Comparison of ENCODE assay signal across 8 cellular contexts in genomic region chr2:113889471-113890252, GRCh38. TPM values are rescaled to one million over a fixed set of nuclear protein-coding genes. Genes with fewer than 3 reads are reported as not detected.
A peak's percentile ranks its signal among the peaks of the same experiment; 100 is the strongest.
DNase-seq lines count a peak whose midpoint lies in the region; ATAC-seq and TF ChIP-seq lines count a peak whose summit lies in the region.

Gene ACTR3 (plus strand): TSS chr2:113890089. CDS start chr2:113890280, 191 bp downstream.

- peaks cover 75% of the 10 kb centered on the region for H3K4me1 Mint-ChIP-seq in activated naive CD8-positive, alpha-beta T cell treated with anti-CD3 and anti-CD28 coated beads, Interleukin-2, amount 50 U/mL, for 24 hours

- H3K9me3 Mint-ChIP-seq in activated naive CD8-positive, alpha-beta T cell treated with anti-CD3 and anti-CD28 coated beads, Interleukin-2, amount 50 U/mL, for 24 hours = no peaks in the 10 kb centered on the region

- H3K4me3 ChIP-seq in ovary (peak within 1 kb of the TSS; percentile 76), thyroid gland (replicated peaks in 1 of 3) (peak within 1 kb of the TSS; percentile 67 to 96 (median 72))

- DNase-seq in NCI-H1417 treated with DMSO at 0.1 percent for 48 hours (lab: John Stamatoyannopoulos, UW) = peak; percentile 87
- peak; percentile 97 for DNase-seq in SW480 (ENCODE audit: low spot score)
- DNase-seq in activated naive CD8-positive, alpha-beta T cell treated with anti-CD3 and anti-CD28 coated beads, Interleukin-2, amount 50 U/mL, for 24 hours = peak; percentile 99
- DNase-seq in Right ventricle myocardium inferior (ENCODE audit: missing footprints) = peak; percentile 98
- DNase-seq in ovary = peak; percentile 98 to 99 (median 98)
- DNase-seq in thyroid gland = peak; percentile 97 to 98

- TF ChIP-seq CTCF in GM12872 (IDR thresholded peaks at IDR 0.05; ENCODE audit: insufficient read depth, low read depth, low read length) (0 out of 3 replicates have a peak, but pooled peaks have one; percentile 1), ovary (IDR thresholded peaks at IDR 0.05) (no peak), thyroid gland (IDR thresholded peaks at IDR 0.05) (peak in 1 of 6 experiments; percentile 5)

- TF ChIP-seq POLR2A in ovary (IDR thresholded peaks at IDR 0.05) (peak; percentile 61), thyroid gland (IDR thresholded peaks at IDR 0.05) (peak; percentile 18 to 88)

- H3K36me3 Mint-ChIP-seq in activated naive CD8-positive, alpha-beta T cell treated with anti-CD3 and anti-CD28 coated beads, Interleukin-2, amount 50 U/mL, for 24 hours (ENCODE audit: low read depth) = peaks cover 50% of the 10 kb centered on the region

- H3K9me3 ChIP-seq in ovary = no peaks in the 10 kb centered on the region
- H3K9me3 ChIP-seq in thyroid gland = no peaks in the 10 kb centered on the region

- TF ChIP-seq EP300 in ovary (IDR thresholded peaks at IDR 0.05) = no peak

- H3K27ac ChIP-seq in ovary (peak within 1 kb of the TSS; percentile 85 to 87), thyroid gland (peak within 1 kb of the TSS; percentile 95 to 100 (median 98))

- peak within 1 kb of the TSS; percentile 99 for H3K27ac Mint-ChIP-seq in activated naive CD8-positive, alpha-beta T cell treated with anti-CD3 and anti-CD28 coated beads, Interleukin-2, amount 50 U/mL, for 24 hours

- intact Hi-C loops in Right ventricle myocardium inferior (cut with DNase I) (loop anchor here (1.0 kb wide), 1 partner anchor 133 kb away; the partner anchor contains the start of gene SLC35F5), ovary (cut with DNase I) (loop anchor here in 2 of 4 donors (2.0 kb wide), 1 partner anchor 133 kb away; the partner anchor contains the start of gene SLC35F5 (in 2 of the 2)), thyroid gland (cut with DNase I) (loop anchor here (10.0 kb wide), 2 partner anchors 65 to 125 kb away; no protein-coding TSS in a partner anchor)

- H3K4me3 Mint-ChIP-seq in activated naive CD8-positive, alpha-beta T cell treated with anti-CD3 and anti-CD28 coated beads, Interleukin-2, amount 50 U/mL, for 24 hours = peak within 1 kb of the TSS; percentile 90

- ATAC-seq in HG02763 (IDR thresholded peaks at IDR 0.05; ENCODE audit: unreplicated experiment) (peak; percentile 55), Right ventricle myocardium inferior (peak; percentile 99)
- ATAC-seq in activated naive CD8-positive, alpha-beta T cell treated with anti-CD3 and anti-CD28 coated beads, Interleukin-2, amount 50 U/mL, for 24 hours = peak; percentile 82

- H3K27me3 ChIP-seq in ovary = no peaks in the 10 kb centered on the region
- no peaks in the 10 kb centered on the region for H3K27me3 ChIP-seq in thyroid gland

- H3K4me1 ChIP-seq in ovary (ENCODE audit: insufficient read depth) (peaks cover 2% of the 10 kb centered on the region), thyroid gland (peaks cover 13 to 39% of the 10 kb centered on the region in 2 donors)

- no peaks in the 10 kb centered on the region for H3K36me3 ChIP-seq in ovary
- no peaks in the 10 kb centered on the region for H3K36me3 ChIP-seq in thyroid gland

- WGBS in ovary, 3 donors = 0 to 2% (median 1%) methylated on average over 41 to 51 of the region's 51 CpGs
- 0 to 2% methylated on average over 42 to 43 of the region's 51 CpGs for WGBS in thyroid gland, 2 donors

- no peaks in the 10 kb centered on the region for H3K27me3 Mint-ChIP-seq in activated naive CD8-positive, alpha-beta T cell treated with anti-CD3 and anti-CD28 coated beads, Interleukin-2, amount 50 U/mL, for 24 hours

RNA-seq across cellular contexts. Expression of gene ACTR3, which starts in this region (rescaled TPM):
- 115 TPM for total RNA-seq in Right ventricle myocardium inferior
- total RNA-seq in ovary = 100 to 1,000 TPM in 5 of 7 donors, 10 to 100 TPM in 2; 42.1 to 167 (median 133) TPM
- 100 to 1,000 TPM in 1 of 2 donors, 10 to 100 TPM in 1; 41.7 to 166 TPM for polyA plus RNA-seq in ovary
- 100 to 1,000 TPM in 3 of 4 donors, 10 to 100 TPM in 1; 83.9 to 126 (median 102) TPM for total RNA-seq in thyroid gland

Comparison
In these comparisons a context has a peak if more than half of its experiments do, and no peak if none do; other contexts are left out.
1. Peak in every context shown above with its lines: DNase-seq, ATAC-seq, H3K4me3 ChIP-seq and H3K27ac ChIP-seq.